Comparison of ENCODE assay signal across 14 cellular contexts in the genomic region with DNA sequence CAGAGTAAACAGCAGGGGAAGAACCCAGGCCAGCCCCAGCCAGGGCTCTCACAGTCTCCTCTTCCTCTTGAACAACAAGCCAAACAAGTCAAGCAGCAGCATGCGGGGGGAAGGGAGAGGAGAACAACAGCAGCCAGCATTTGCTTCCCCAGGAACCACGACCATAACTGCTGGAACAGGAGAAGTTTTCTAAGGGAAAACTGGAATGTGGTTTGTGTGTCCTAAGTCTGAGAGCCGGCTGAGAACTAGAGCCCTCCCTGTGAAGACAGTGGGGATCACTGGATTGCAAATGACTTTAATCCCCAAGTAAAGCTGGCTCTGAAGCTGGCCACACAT. TPM values are rescaled to one million over a fixed set of nuclear protein-coding genes. Genes with fewer than 3 reads are reported as not detected.
A peak's percentile ranks its signal among the peaks of the same experiment; 100 is the strongest.
DNase-seq lines count a peak whose midpoint lies in the region; ATAC-seq and TF ChIP-seq lines count a peak whose summit lies in the region.
"Had no signal": no experiment of that assay in that cellular context is flagged by ENCODE, and none has a peak within 500 bp of the region (broad histone marks: within the 10 kb centered on the region; RNA-seq: fewer than 3 reads in every experiment).

No MANE protein-coding gene starts in this region.

- no peaks in the 10 kb centered on the region for H3K9me3 Mint-ChIP-seq in WTC11
- H3K9me3 Mint-ChIP-seq: stimulated activated naive CD8-positive, alpha-beta T cell treated with anti-CD3 and anti-CD28 coated beads, Interleukin-15, Interleukin-2, amounts not matched to agents 100 ng/mL and 50 ng/mL, for 24 hours had no signal

- peaks cover 12% of the 10 kb centered on the region for H3K4me1 Mint-ChIP-seq in WTC11

- CTCF ChIA-PET in WTC11 (lab: Charles Lee) = no interaction called here

- H3K27ac ChIP-seq in mesodermal cell (ENCODE audit: low read depth, low read length, severe bottlenecking) (peak overlapping the region; percentile 59), subcutaneous abdominal adipose tissue (ENCODE audit: low read depth, low read length) (peak overlapping the region; percentile 50), mesenchymal stem cell (ENCODE audit: low read length, poor library complexity, severe bottlenecking) (no peak overlapping the region)
- H3K27ac ChIP-seq: SJSA1 had no signal

- H2AK5ac ChIP-seq in mesenchymal stem cell (ENCODE audit: low read length, severe bottlenecking) = no peak overlapping the region

- no peak overlapping the region for H2BK5ac ChIP-seq in mesenchymal stem cell (ENCODE audit: low read depth, low read length, poor library complexity, severe bottlenecking)

- H3K9me3 ChIP-seq in mesodermal cell (ENCODE audit: control insufficient read depth, low read length) (no peaks in the 10 kb centered on the region), subcutaneous abdominal adipose tissue (ENCODE audit: control insufficient read depth in 5 of 5, low read length in 5 of 5) (no peaks in the 10 kb centered on the region), mesenchymal stem cell (ENCODE audit: control insufficient read depth, low read length) (no peaks in the 10 kb centered on the region)
- H3K9me3 ChIP-seq: SJSA1 had no signal

- DNase-seq in WTC11 (ENCODE audit: low spot score) = no peak
- no peak for DNase-seq in NCI-H345 (lab: John Stamatoyannopoulos, UW)
- no peak for DNase-seq in mesenchymal stem cell
- DNase-seq in HT-29 (ENCODE audit: low spot score) = no peak
- no peak for DNase-seq in NCI-H1694 treated with DMSO at 0.1 percent for 48 hours (lab: John Stamatoyannopoulos, UW)
- DNase-seq: activated CD4-positive, alpha-beta T cell treated with anti-CD3 and anti-CD28 coated beads for 48 hours; amniotic stem cell; NCI-H1930 had no signal

- POLR2A ChIA-PET in WTC11 (lab: Charles Lee) = no interaction called here

- H3K36me3 Mint-ChIP-seq in WTC11 = peaks cover 17% of the 10 kb centered on the region

- no peak overlapping the region for H3K14ac ChIP-seq in mesenchymal stem cell (ENCODE audit: low read length in 2 of 2)

- H3K27ac Mint-ChIP-seq in WTC11 = peak overlapping the region; percentile 87

- no peaks in the 10 kb centered on the region for H3K27me3 Mint-ChIP-seq in WTC11 (ENCODE audit: low read depth)
- H3K27me3 Mint-ChIP-seq: stimulated activated naive CD8-positive, alpha-beta T cell treated with anti-CD3 and anti-CD28 coated beads, Interleukin-15, Interleukin-2, amounts not matched to agents 100 ng/mL and 50 ng/mL, for 24 hours had no signal

- no peak overlapping the region for H4K91ac ChIP-seq in mesenchymal stem cell (ENCODE audit: low read length)

- peak; percentile 32 for ATAC-seq in GM18868 (IDR thresholded peaks at IDR 0.05; ENCODE audit: unreplicated experiment)
- ATAC-seq in WTC11 = peak; percentile 53

- H3K27me3 ChIP-seq in subcutaneous abdominal adipose tissue (ENCODE audit: control insufficient read depth in 5 of 5, insufficient read depth in 4 of 5, low read length in 5 of 5) (no peaks in the 10 kb centered on the region), mesenchymal stem cell (ENCODE audit: control insufficient read depth in 1 of 2, insufficient read depth in 1 of 2, low read length in 2 of 2) (no peaks in the 10 kb centered on the region)
- H3K27me3 ChIP-seq: SJSA1 had no signal

- H3K4me3 Mint-ChIP-seq in WTC11 = no peak overlapping the region
- H3K4me3 Mint-ChIP-seq: stimulated activated naive CD8-positive, alpha-beta T cell treated with anti-CD3 and anti-CD28 coated beads, Interleukin-15, Interleukin-2, amounts not matched to agents 100 ng/mL and 50 ng/mL, for 24 hours had no signal

- H3K4me1 ChIP-seq in mesodermal cell (ENCODE audit: control insufficient read depth, insufficient read depth, low read length, poor library complexity, severe bottlenecking) = no peaks in the 10 kb centered on the region
- H3K4me1 ChIP-seq in subcutaneous abdominal adipose tissue (ENCODE audit: control insufficient read depth in 5 of 5, insufficient read depth in 5 of 5, low read length in 5 of 5) = peaks cover 6 to 42% (median 22%) of the 10 kb centered on the region in 5 donors
- peaks cover 4% of the 10 kb centered on the region for H3K4me1 ChIP-seq in mesenchymal stem cell (ENCODE audit: control insufficient read depth, insufficient read depth, low read depth, low read length)
- H3K4me1 ChIP-seq: SJSA1 had no signal

- no peak overlapping the region for H2BK12ac ChIP-seq in mesenchymal stem cell (ENCODE audit: low read length in 2 of 2)

- H3K36me3 ChIP-seq in mesodermal cell (ENCODE audit: control insufficient read depth, insufficient read depth, low read length) (peaks cover 34% of the 10 kb centered on the region), subcutaneous abdominal adipose tissue (ENCODE audit: control insufficient read depth in 5 of 5, insufficient read depth in 5 of 5, low read length in 5 of 5) (peaks cover 0 to 59% (median 46%) of the 10 kb centered on the region in 5 donors), mesenchymal stem cell (ENCODE audit: control insufficient read depth in 1 of 2, insufficient read depth in 2 of 2, low read depth in 1 of 2, low read length in 2 of 2) (peaks cover 48 to 58% of the 10 kb centered on the region in 2 experiments)

- H2AFZ ChIP-seq in mesenchymal stem cell (ENCODE audit: low read depth, low read length) = no peak overlapping the region

- H3K18ac ChIP-seq in mesenchymal stem cell (ENCODE audit: low read depth in 1 of 2, low read length in 2 of 2) = no peak overlapping the region

- H3K23ac ChIP-seq in mesenchymal stem cell (ENCODE audit: low read length in 2 of 2) = no peak overlapping the region

- H3K79me1 ChIP-seq in mesenchymal stem cell (replicated peaks; ENCODE audit: low read length, poor library complexity, severe bottlenecking) = no peaks in the 10 kb centered on the region

- H3K9ac ChIP-seq in subcutaneous abdominal adipose tissue (ENCODE audit: low read length in 5 of 5) (no peak overlapping the region), mesenchymal stem cell (ENCODE audit: low read length) (no peak overlapping the region)

- H2BK120ac ChIP-seq in mesenchymal stem cell (ENCODE audit: low read depth, low read length) = no peak overlapping the region

- H4K8ac ChIP-seq in mesenchymal stem cell (ENCODE audit: low read length) = no peak overlapping the region

- no peak overlapping the region for H3K4ac ChIP-seq in mesenchymal stem cell (ENCODE audit: low read depth in 1 of 2, low read length in 2 of 2)

- no peak overlapping the region for H2BK15ac ChIP-seq in mesenchymal stem cell (ENCODE audit: low read depth, poor library complexity, severe bottlenecking)

- TF ChIP-seq CTCF in WTC11 (IDR thresholded peaks at IDR 0.05) = no peak

- H3K4me2 ChIP-seq in mesenchymal stem cell (ENCODE audit: low read length, poor library complexity, severe bottlenecking) = no peak overlapping the region

- no peak overlapping the region for H3K4me3 ChIP-seq in mesodermal cell (ENCODE audit: extremely low read depth, insufficient read depth, low read length, poor library complexity, severe bottlenecking)
- no peak overlapping the region for H3K4me3 ChIP-seq in subcutaneous abdominal adipose tissue (ENCODE audit: low read depth in 1 of 5, low read length in 5 of 5)
- H3K4me3 ChIP-seq in mesenchymal stem cell (ENCODE audit: insufficient read depth in 1 of 2, low read depth in 1 of 2, low read length in 2 of 2) = no peak overlapping the region
- H3K4me3 ChIP-seq: lung, SJSA1 had no signal

- 80 to 83% methylated on average over 1 to 2 of the region's 3 CpGs for WGBS in mesodermal cell (ENCODE audit: insufficient coverage in 2 of 2), 2 experiments
- 81% methylated on average over 3 of the region's 3 CpGs for WGBS in mesenchymal stem cell

TF ChIP-seq in WTC11, 78 proteins besides CTCF, POLR2A, EP300 and RAD21 (continues in another document):
- TF ChIP-seq TEAD1 (CRISPR knock-in tag; IDR thresholded peaks at IDR 0.05) (no peak), GTF2I (CRISPR knock-in tag; conservative IDR thresholded peaks at IDR 0.05) (no peak), SOX15 (CRISPR knock-in tag; IDR thresholded peaks at IDR 0.05) (no peak)
- TF ChIP-seq, protein P1, sequence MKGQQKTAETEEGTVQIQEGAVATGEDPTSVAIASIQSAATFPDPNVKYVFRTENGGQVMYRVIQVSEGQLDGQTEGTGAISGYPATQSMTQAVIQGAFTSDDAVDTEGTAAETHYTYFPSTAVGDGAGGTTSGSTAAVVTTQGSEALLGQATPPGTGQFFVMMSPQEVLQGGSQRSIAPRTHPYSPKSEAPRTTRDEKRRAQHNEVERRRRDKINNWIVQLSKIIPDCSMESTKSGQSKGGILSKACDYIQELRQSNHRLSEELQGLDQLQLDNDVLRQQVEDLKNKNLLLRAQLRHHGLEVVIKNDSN (CRISPR knock-in tag; IDR thresholded peaks at IDR 0.05) = no peak

RNA-seq across cellular contexts. Expression of a gene that starts 48.2 kb away (rescaled TPM):
- total RNA-seq in WTC11 (2021) = 39.4 to 41.1 TPM (median 40.8 TPM) in 3 replicates
- 14.8 TPM for polyA plus RNA-seq in mesodermal cell (2013, experiment 1 of 2)
- polyA plus RNA-seq in mesodermal cell (2013, experiment 2 of 2) = 12.4 TPM
- 1.9 TPM for polyA plus RNA-seq in mesenchymal stem cell (2013, experiment 1 of 2)
- 1.8 TPM for polyA plus RNA-seq in mesenchymal stem cell (2013, experiment 2 of 2)
- 41.0 and 42.0 TPM in 2 replicates for total RNA-seq in HT-29 (2014; rRNA removed; shearing (Covaris generic))
